ENCODE assay signal across 8 cellular contexts in genomic region chr1:150976879-150977694, GRCh38. TPM values are rescaled to one million over a fixed set of nuclear protein-coding genes. Genes with fewer than 3 reads are reported as not detected.
DNase-seq lines count a peak whose midpoint lies in the region; ATAC-seq, FAIRE-seq and TF ChIP-seq lines count a peak whose summit lies in the region.

No MANE protein-coding gene starts in this region.

- ATAC-seq in heart left ventricle (peak; percentile 44 to 71 (median 68)), GM21367 (IDR thresholded peaks at IDR 0.05; ENCODE audit: unreplicated experiment) (no peak), GM19023 (IDR thresholded peaks at IDR 0.05; ENCODE audit: unreplicated experiment) (no peak)

- intact Hi-C loops in heart left ventricle (cut with DNase I): loop anchor here in 1 of 10 donors (1.0 kb wide), 1 partner anchor 29 kb away; the partner anchor contains the start of gene MINDY1
- intact Hi-C loops in prostate gland (cut with DNase I): loop anchor here (10.0 kb wide), 2 partner anchors 102 to 512 kb away; partner anchors contain the start of gene ARNT

- H3K27me3 ChIP-seq in SK-N-SH (ENCODE audit: insufficient read depth) (no peaks in the 10 kb centered on the region), heart left ventricle (no peaks in the 10 kb centered on the region), prostate gland (replicated peaks; ENCODE audit: insufficient read depth) (no peaks in the 10 kb centered on the region)

- CTCF ChIA-PET in SK-N-SH (lab: Yijun Ruan, JAX): interaction anchor here (17.0 kb wide), 1 partner anchor 23 kb away, joined by 371 read pairs; the partner anchor contains the start of gene MINDY1

- H3F3A ChIP-seq in SK-N-SH (replicated peaks; ENCODE audit: insufficient read depth): peaks cover 23% of the 10 kb centered on the region

- H3K4me2 ChIP-seq in SK-N-SH: peak overlapping the region; percentile 60

- POLR2A ChIA-PET in SK-N-SH (lab: Yijun Ruan, JAX): no interaction called here

- 56% methylated on average over 7 of the region's 11 CpGs for WGBS in SK-N-SH (ENCODE audit: low lambda C conversion rate)
- WGBS in heart left ventricle, 4 donors: 55 to 64% (median 60%) methylated on average over 11 of the region's 11 CpGs
- 59% methylated on average over 11 of the region's 11 CpGs for WGBS in prostate gland

- peaks cover 37 to 40% of the 10 kb centered on the region in 2 experiments for H3K4me1 ChIP-seq in SK-N-SH (ENCODE audit: control insufficient read depth in 1 of 2, insufficient read depth in 2 of 2, low read depth in 1 of 2, low read length in 1 of 2)
- peaks cover 0 to 67% (median 26%) of the 10 kb centered on the region in 12 donors for H3K4me1 ChIP-seq in heart left ventricle
- H3K4me1 ChIP-seq in prostate gland (replicated peaks): peaks cover 12% of the 10 kb centered on the region

- TF ChIP-seq CTCF in SK-N-SH (IDR thresholded peaks at IDR 0.05): no peak
- TF ChIP-seq CTCF in heart left ventricle (IDR thresholded peaks at IDR 0.05): no peak
- TF ChIP-seq CTCF in prostate gland (IDR thresholded peaks at IDR 0.05): no peak

- no peaks in the 10 kb centered on the region for H3K36me3 ChIP-seq in SK-N-SH (replicated peaks in 1 of 2; ENCODE audit: control insufficient read depth in 1 of 2, insufficient read depth in 2 of 2, low read length in 1 of 2)
- H3K36me3 ChIP-seq in heart left ventricle: no peaks in the 10 kb centered on the region
- H3K36me3 ChIP-seq in prostate gland: no peaks in the 10 kb centered on the region

- H3K4me3 ChIP-seq in SK-N-SH (ENCODE audit: low read depth in 2 of 2, low read length in 1 of 2) (no peak overlapping the region), heart left ventricle (peak overlapping the region in 3 of 12 donors; percentile 4 to 19 (median 12)), prostate gland (no peak overlapping the region)

- peak overlapping the region; percentile 27; the same call in 1 of the 2 replicates for H2AFZ ChIP-seq in SK-N-SH (ENCODE audit: low read depth)

- no peaks in the 10 kb centered on the region for H3K9me2 ChIP-seq in SK-N-SH

- TF ChIP-seq POLR2A in heart left ventricle (IDR thresholded peaks at IDR 0.05) (peak in 1 of 2 donors; percentile 38), prostate gland (IDR thresholded peaks at IDR 0.05) (peak; percentile 29)

- H3K27ac ChIP-seq in SK-N-SH (ENCODE audit: low read depth in 2 of 2, low read length in 1 of 2): peak overlapping the region; percentile 77 to 87; a peak in 3 of 4 replicates
- H3K27ac ChIP-seq in heart left ventricle: peak overlapping the region in 11 of 12 donors; percentile 45 to 86 (median 70)
- H3K27ac ChIP-seq in prostate gland: no peak overlapping the region

- DNase-seq in HPDE6-E6E7 (ENCODE audit: extremely low spot score) (peak; percentile 71), SK-N-SH (no peak), heart left ventricle (peak; percentile 81 to 92 (median 88)), prostate gland (ENCODE audit: low spot score) (peak; percentile 22), urothelium cell line (ENCODE audit: low spot score) (peak; percentile 94)
- DNase-seq in activated naive CD4-positive, alpha-beta T cell (lab: John Stamatoyannopoulos, UW): peak; percentile 9 to 57 (median 31)

- TF ChIP-seq EP300 in SK-N-SH (IDR thresholded peaks at IDR 0.05; ENCODE audit: borderline replicate concordance in 1 of 2, low read depth in 1 of 2, low read length in 1 of 2): no peak

- H3K79me2 ChIP-seq in SK-N-SH (ENCODE audit: insufficient read depth): peaks cover 29% of the 10 kb centered on the region

- peak; percentile 90 for FAIRE-seq in urothelium cell line (lab: Jason Lieb, UNC)

- H3K9me3 ChIP-seq in SK-N-SH: no peaks in the 10 kb centered on the region
- no peaks in the 10 kb centered on the region for H3K9me3 ChIP-seq in heart left ventricle
- H3K9me3 ChIP-seq in prostate gland: no peaks in the 10 kb centered on the region

- no peak for TF ChIP-seq RAD21 in SK-N-SH (IDR thresholded peaks at IDR 0.05; ENCODE audit: low read length)

- H3K9ac ChIP-seq in SK-N-SH: peak overlapping the region; percentile 36; the same call in 1 of the 2 replicates

- H4K20me1 ChIP-seq in SK-N-SH (ENCODE audit: insufficient read depth): peaks cover 16% of the 10 kb centered on the region

TF ChIP-seq in SK-N-SH, 30 proteins besides CTCF, POLR2A, EP300 and RAD21 (continues in another document):
- TF ChIP-seq MEF2A (IDR thresholded peaks at IDR 0.05; ENCODE audit: borderline replicate concordance, low read depth): no peak
- no peak for TF ChIP-seq EZH2phosphoT487 (IDR thresholded peaks at IDR 0.05; ENCODE audit: borderline replicate concordance, low read depth)
- peak; percentile 63; the same call in 1 of the 2 replicates for TF ChIP-seq POLR2AphosphoS5 (IDR thresholded peaks at IDR 0.05; ENCODE audit: low read depth, low read length)
- peak; percentile 64; the same call in 1 of the 2 replicates for TF ChIP-seq JUND (IDR thresholded peaks at IDR 0.05)
- TF ChIP-seq ELF1 (IDR thresholded peaks at IDR 0.05): no peak
- TF ChIP-seq REST (IDR thresholded peaks at IDR 0.05; ENCODE audit: low read depth, low read length): peak; percentile 56; the same call in 1 of the 2 replicates
- peak; percentile 80 for TF ChIP-seq MAX (IDR thresholded peaks at IDR 0.05; ENCODE audit: low read depth)
- peak; percentile 81; the same call in 1 of the 2 replicates for TF ChIP-seq FOSL2 (IDR thresholded peaks at IDR 0.05; ENCODE audit: borderline replicate concordance, low read depth)
- TF ChIP-seq MXI1 (IDR thresholded peaks at IDR 0.05; ENCODE audit: low read depth, low read length): no peak
- TF ChIP-seq TCF12 (IDR thresholded peaks at IDR 0.05): peak; percentile 40; the same call in 1 of the 2 replicates
- peak; percentile 11 for TF ChIP-seq CHD2 (IDR thresholded peaks at IDR 0.05; ENCODE audit: low read length, partially characterized antibody)
- no peak for TF ChIP-seq NFIC (IDR thresholded peaks at IDR 0.05; ENCODE audit: borderline replicate concordance)

RNA-seq across cellular contexts. Expression of gene CERS2, which starts 2.5 kb away (rescaled TPM):
- polyA plus RNA-seq in SK-N-SH (2012; rRNA removed) (150 and 225 TPM in 2 replicates), heart left ventricle (10 to 100 TPM; 72.0 to 94.1 TPM)
- 143 and 201 TPM in 2 replicates for polyA plus RNA-seq in SK-N-SH (2012; cell fraction: cytosol; rRNA removed)
- polyA plus RNA-seq in SK-N-SH (2012; cell fraction: nucleus; rRNA removed): 99.8 and 170 TPM in 2 replicates
- total RNA-seq in heart left ventricle (100 to 1,000 TPM in 2 of 9 donors, 10 to 100 TPM in 7; 51.7 to 113 (median 76.1) TPM), prostate gland (100 to 1,000 TPM; 117 to 141 TPM)

RNA-seq across cellular contexts. Expression of gene ANXA9, which starts 5.0 kb away (rescaled TPM):
- polyA plus RNA-seq in SK-N-SH (2012; rRNA removed) (0.07 and 0.21 TPM in 2 replicates), heart left ventricle (under 1 TPM in 1 of 2 donors, not detected in 1; 0.19 TPM)
- polyA plus RNA-seq in SK-N-SH (2012; cell fraction: cytosol; rRNA removed): 0.05 and 0.16 TPM in 2 replicates
- 0.76 and 0.82 TPM in 2 replicates for polyA plus RNA-seq in SK-N-SH (2012; cell fraction: nucleus; rRNA removed)
- total RNA-seq in heart left ventricle (1 to 10 TPM in 1 of 9 donors, under 1 TPM in 3, not detected in 5; 0.12 to 2.0 (median 0.35) TPM), prostate gland (1 to 10 TPM; 1.1 to 3.4 TPM)

RNA-seq across cellular contexts. Expression of gene MINDY1, which starts 29.6 kb away (rescaled TPM):
- polyA plus RNA-seq in SK-N-SH (2012; rRNA removed): 6.0 and 6.7 TPM in 2 replicates
- 2.8 and 4.8 TPM in 2 replicates for polyA plus RNA-seq in SK-N-SH (2012; cell fraction: cytosol; rRNA removed)
- 17.5 and 19.8 TPM in 2 replicates for polyA plus RNA-seq in SK-N-SH (2012; cell fraction: nucleus; rRNA removed)
- total RNA-seq in heart left ventricle: 10 to 100 TPM; 37.6 to 98.4 (median 54.2) TPM
- polyA plus RNA-seq in heart left ventricle: 10 to 100 TPM; 18.5 to 20.4 TPM
- total RNA-seq in prostate gland: 10 to 100 TPM; 26.8 to 65.4 TPM

RNA-seq across cellular contexts. Expression of gene PRUNE1, which starts 31.2 kb away (rescaled TPM):
- polyA plus RNA-seq in SK-N-SH (2012; rRNA removed) (7.3 and 8.2 TPM in 2 replicates), heart left ventricle (10 to 100 TPM; 15.1 to 22.8 TPM)
- 6.7 and 7.5 TPM in 2 replicates for polyA plus RNA-seq in SK-N-SH (2012; cell fraction: cytosol; rRNA removed)
- 8.2 and 8.8 TPM in 2 replicates for polyA plus RNA-seq in SK-N-SH (2012; cell fraction: nucleus; rRNA removed)
- total RNA-seq in heart left ventricle (10 to 100 TPM; 32.5 to 65.3 (median 42.0) TPM), prostate gland (10 to 100 TPM; 29.2 to 37.5 TPM)

RNA-seq across cellular contexts. Expression of gene SETDB1, which starts 50.9 kb away (rescaled TPM):
- polyA plus RNA-seq in SK-N-SH (2012; rRNA removed) (29.9 and 43.0 TPM in 2 replicates), heart left ventricle (10 to 100 TPM; 12.7 to 12.9 TPM)
- 25.3 and 26.8 TPM in 2 replicates for polyA plus RNA-seq in SK-N-SH (2012; cell fraction: cytosol; rRNA removed)
- polyA plus RNA-seq in SK-N-SH (2012; cell fraction: nucleus; rRNA removed): 58.8 and 89.1 TPM in 2 replicates
- total RNA-seq in heart left ventricle (10 to 100 TPM; 12.5 to 28.0 (median 17.5) TPM), prostate gland (10 to 100 TPM; 26.3 to 63.8 TPM)

Comparison
In these comparisons a context has a peak if more than half of its experiments do, and no peak if none do; other contexts are left out.
1. H3K27ac ChIP-seq: peak in SK-N-SH (2 of 2) and heart left ventricle (11 of 12); none in prostate gland (0 of 2).
2. ATAC-seq: peak in heart left ventricle (4 of 4); none in GM21367 (single experiment) and GM19023 (single experiment).